ENCODE assay signal across 1 cellular context in the genomic region with DNA sequence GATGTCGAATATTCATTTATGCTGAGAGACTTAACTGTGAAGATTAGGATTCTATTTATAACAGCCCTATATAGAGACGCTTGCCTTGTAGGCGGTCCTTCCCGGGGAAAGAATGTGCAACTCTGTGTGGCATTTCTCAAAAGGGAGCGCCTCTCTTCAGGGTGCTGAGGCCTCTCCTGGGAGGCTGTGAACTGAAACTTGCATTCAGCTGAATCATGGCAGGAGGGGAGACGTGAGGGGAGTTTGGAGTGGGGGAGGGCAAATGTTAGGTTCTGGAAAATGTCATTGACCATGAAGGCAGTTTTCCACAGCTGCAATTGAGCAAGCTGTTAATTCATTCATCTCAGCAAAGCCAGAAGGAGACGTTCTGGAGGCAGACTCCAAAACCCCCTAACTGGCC.
TF ChIP-seq lines count a peak whose summit lies in the region.

No MANE protein-coding gene starts in this region.

TF ChIP-seq in SK-N-SH treated with all-trans-retinoic acid at 6 μM for 48 hours, 23 proteins besides CTCF, POLR2A, EP300 and RAD21 (continued from another document):
- TF ChIP-seq ARNTL (CRISPR knock-in tag; IDR thresholded peaks at IDR 0.05; ENCODE audit: borderline replicate concordance, low read depth) (no peak), TCF4 (CRISPR knock-in tag; IDR thresholded peaks at IDR 0.05; ENCODE audit: borderline replicate concordance) (no peak), CSDC2 (CRISPR knock-in tag; IDR thresholded peaks at IDR 0.05) (no peak), ZFP30 (CRISPR knock-in tag; IDR thresholded peaks at IDR 0.05) (no peak), RARB (CRISPR knock-in tag; IDR thresholded peaks at IDR 0.05) (no peak)
- TF ChIP-seq, protein P1, sequence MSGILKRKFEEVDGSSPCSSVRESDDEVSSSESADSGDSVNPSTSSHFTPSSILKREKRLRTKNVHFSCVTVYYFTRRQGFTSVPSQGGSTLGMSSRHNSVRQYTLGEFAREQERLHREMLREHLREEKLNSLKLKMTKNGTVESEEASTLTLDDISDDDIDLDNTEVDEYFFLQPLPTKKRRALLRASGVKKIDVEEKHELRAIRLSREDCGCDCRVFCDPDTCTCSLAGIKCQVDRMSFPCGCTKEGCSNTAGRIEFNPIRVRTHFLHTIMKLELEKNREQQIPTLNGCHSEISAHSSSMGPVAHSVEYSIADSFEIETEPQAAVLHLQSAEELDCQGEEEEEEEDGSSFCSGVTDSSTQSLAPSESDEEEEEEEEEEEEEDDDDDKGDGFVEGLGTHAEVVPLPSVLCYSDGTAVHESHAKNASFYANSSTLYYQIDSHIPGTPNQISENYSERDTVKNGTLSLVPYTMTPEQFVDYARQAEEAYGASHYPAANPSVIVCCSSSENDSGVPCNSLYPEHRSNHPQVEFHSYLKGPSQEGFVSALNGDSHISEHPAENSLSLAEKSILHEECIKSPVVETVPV (CRISPR knock-in tag; IDR thresholded peaks at IDR 0.05): no peak
